19 cellular contexts compared by ENCODE assay signal in genomic region chr1:111671849-111672248, GRCh38.
"Had no signal": no experiment of that assay in that cellular context is flagged by ENCODE, and none has a peak within 500 bp of the region (broad histone marks: within the 10 kb centered on the region; RNA-seq: fewer than 3 reads in every experiment).

No MANE protein-coding gene starts in this region.

- H3K4me3 ChIP-seq: breast epithelium, esophagus squamous epithelium, mucosa of descending colon, prostate gland, right lobe of liver, spleen, upper lobe of right lung had no signal

- DNase-seq: activated CD4-positive, alpha-beta T cell treated with anti-CD3 and anti-CD28 coated beads for 36 hours; activated CD8-positive, alpha-beta T cell treated with anti-CD3 and anti-CD28 coated beads for 36 hours; activated effector memory CD4-positive, alpha-beta T cell treated with Interleukin-2 at 50 U/mL for 16 hours; activated naive CD8-positive, alpha-beta T cell treated with anti-CD3 and anti-CD28 coated beads for 36 hours; aorta; esophagus squamous epithelium; foreskin keratinocyte; head of caudate nucleus; mucosa of descending colon; nephron progenitor cell; right lobe of liver; spleen; stimulated activated CD4-positive, alpha-beta T cell treated with anti-CD3 and anti-CD28 coated beads, Interleukin-1b, Interleukin-23, amount 100 ng/mL, for 48 hours; stimulated activated naive B cell treated with anti-CD40 and anti-IgM and Interleukin-4, amounts not matched to agents 10 μg/mL and 1 μg/mL and 100 μg/mL, for 72 hours; T-helper 9 cell; upper lobe of right lung; WERI-Rb-1 had no signal

- ATAC-seq: activated CD4-positive, alpha-beta T cell treated with anti-CD3 and anti-CD28 coated beads for 36 hours; activated CD8-positive, alpha-beta T cell treated with anti-CD3 and anti-CD28 coated beads for 36 hours; foreskin keratinocyte; mucosa of descending colon; right lobe of liver; stimulated activated naive B cell treated with anti-CD40 and anti-IgM and Interleukin-4, amounts not matched to agents 10 μg/mL and 1 μg/mL and 100 μg/mL, for 72 hours; upper lobe of right lung had no signal

- H3K27ac ChIP-seq: breast epithelium, foreskin keratinocyte, prostate gland, right lobe of liver, spleen, upper lobe of right lung, WERI-Rb-1 had no signal

- H3K9me3 ChIP-seq: breast epithelium, esophagus squamous epithelium, mucosa of descending colon, prostate gland, right lobe of liver, upper lobe of right lung had no signal

- H3K4me1 Mint-ChIP-seq: nephron progenitor cell had no signal

- H3K27me3 ChIP-seq: breast epithelium, esophagus squamous epithelium, foreskin keratinocyte, right lobe of liver, spleen, upper lobe of right lung had no signal

- H3K36me3 ChIP-seq: breast epithelium, prostate gland, right lobe of liver had no signal

- H3K4me3 Mint-ChIP-seq: activated CD4-positive, alpha-beta T cell treated with anti-CD3 and anti-CD28 coated beads for 36 hours; activated CD8-positive, alpha-beta T cell treated with anti-CD3 and anti-CD28 coated beads for 36 hours; activated naive CD8-positive, alpha-beta T cell treated with anti-CD3 and anti-CD28 coated beads for 36 hours; nephron progenitor cell; stimulated activated naive B cell treated with anti-CD40 and anti-IgM and Interleukin-4, amounts not matched to agents 10 μg/mL and 1 μg/mL and 100 μg/mL, for 72 hours had no signal

- H3K4me1 ChIP-seq: breast epithelium, prostate gland had no signal

- H3K27ac Mint-ChIP-seq: activated CD4-positive, alpha-beta T cell treated with anti-CD3 and anti-CD28 coated beads for 36 hours; activated naive CD8-positive, alpha-beta T cell treated with anti-CD3 and anti-CD28 coated beads for 36 hours; stimulated activated naive B cell treated with anti-CD40 and anti-IgM and Interleukin-4, amounts not matched to agents 10 μg/mL and 1 μg/mL and 100 μg/mL, for 72 hours had no signal

- H3K27me3 Mint-ChIP-seq: activated CD4-positive, alpha-beta T cell treated with anti-CD3 and anti-CD28 coated beads for 36 hours; activated CD8-positive, alpha-beta T cell treated with anti-CD3 and anti-CD28 coated beads for 36 hours; activated naive CD8-positive, alpha-beta T cell treated with anti-CD3 and anti-CD28 coated beads for 36 hours; stimulated activated naive B cell treated with anti-CD40 and anti-IgM and Interleukin-4, amounts not matched to agents 10 μg/mL and 1 μg/mL and 100 μg/mL, for 72 hours had no signal
